In the genomic region with DNA sequence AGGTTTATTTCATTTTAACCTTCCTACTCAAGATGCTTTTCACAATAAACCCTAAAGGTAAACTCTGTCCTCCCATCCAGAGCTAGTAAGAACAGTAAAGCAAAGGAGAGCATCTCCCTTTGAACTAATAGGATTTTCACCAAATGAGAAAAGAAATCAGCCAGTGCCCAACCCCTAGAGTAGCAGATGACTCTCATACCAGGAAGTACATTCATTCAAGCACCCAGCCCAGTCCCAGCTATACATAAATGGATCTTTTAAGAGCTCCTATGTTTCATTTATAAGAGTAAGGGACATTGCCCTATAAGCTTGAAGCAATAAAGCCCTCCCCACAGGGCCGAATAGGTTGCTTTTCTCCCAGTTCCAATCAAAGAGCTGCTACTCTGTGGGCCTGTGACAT, we compare ENCODE assay signal across 21 cellular contexts. TPM values are rescaled to one million over a fixed set of nuclear protein-coding genes. Genes with fewer than 3 reads are reported as not detected.
A peak's percentile ranks its signal among the peaks of the same experiment; 100 is the strongest.
DNase-seq lines count a peak whose midpoint lies in the region; ATAC-seq and TF ChIP-seq lines count a peak whose summit lies in the region.
"Had no signal": no experiment of that assay in that cellular context is flagged by ENCODE, and none has a peak within 500 bp of the region (broad histone marks: within the 10 kb centered on the region; RNA-seq: fewer than 3 reads in every experiment).

No MANE protein-coding gene starts in this region.

- H2AFZ ChIP-seq in GM23338: no peak overlapping the region

- H3K9me2 ChIP-seq in GM23338 (ENCODE audit: insufficient read depth): no peaks in the 10 kb centered on the region

- H3K4me3 ChIP-seq in GM23338 (no peak overlapping the region), mucosa of descending colon (no peak overlapping the region), esophagus squamous epithelium (no peak overlapping the region)
- H3K4me3 ChIP-seq: BLaER1, heart right ventricle, testis had no signal

- peaks cover 100% of the 10 kb centered on the region for H3K79me2 ChIP-seq in GM23338 (replicated peaks; ENCODE audit: insufficient read depth)

- intact Hi-C loops in mucosa of descending colon (cut with DNase I, micrococcal nuclease) (no loop called here), posterior vena cava (cut with DNase I) (no loop called here), esophagus squamous epithelium (cut with DNase I) (no loop called here)

- H3F3A ChIP-seq in GM23338 (replicated peaks; ENCODE audit: low read depth): 0 out of 2 replicates have a peak, but pooled peaks cover 6% of the 10 kb centered on the region

- peaks cover 4 to 24% of the 10 kb centered on the region in 2 donors for H3K36me3 Mint-ChIP-seq in activated T-cell treated with anti-CD3 and anti-CD28 coated beads, Interleukin-2, amount 50 U/mL, for 72 hours (ENCODE audit: insufficient read depth in 2 of 2)
- peaks cover 14% of the 10 kb centered on the region; the same call in 2 of the 3 replicates for H3K36me3 Mint-ChIP-seq in GM23338 (ENCODE audit: low read depth)
- H3K36me3 Mint-ChIP-seq in activated naive CD8-positive, alpha-beta T cell treated with anti-CD3 and anti-CD28 coated beads, Interleukin-2, amount 50 U/mL, for 24 hours (ENCODE audit: low read depth): peaks cover 33% of the 10 kb centered on the region

- peak overlapping the region; percentile 39 for H3K27ac Mint-ChIP-seq in activated T-cell treated with anti-CD3 and anti-CD28 coated beads, Interleukin-2, amount 50 U/mL, for 72 hours
- H3K27ac Mint-ChIP-seq in GM23338: no peak overlapping the region
- H3K27ac Mint-ChIP-seq in activated naive CD8-positive, alpha-beta T cell treated with anti-CD3 and anti-CD28 coated beads, Interleukin-2, amount 50 U/mL, for 24 hours: peak overlapping the region; percentile 13
- H3K27ac Mint-ChIP-seq: activated CD4-positive, alpha-beta T cell treated with anti-CD3 and anti-CD28 coated beads, Interleukin-2, amount 10 ng/mL, durations not matched to agents 7 days and 5 days; stimulated activated memory B cell treated with anti-CD40 and anti-IgM and Interleukin-4, amounts not matched to agents 10 μg/mL and 1 μg/mL and 100 μg/mL, for 72 hours had no signal

- no peaks in the 10 kb centered on the region for H3K27me3 Mint-ChIP-seq in activated T-cell treated with anti-CD3 and anti-CD28 coated beads, Interleukin-2, amount 50 U/mL, for 72 hours (ENCODE audit: low read depth)
- peaks cover 2% of the 10 kb centered on the region for H3K27me3 Mint-ChIP-seq in GM23338 (ENCODE audit: insufficient read depth, low read depth, poor library complexity)
- H3K27me3 Mint-ChIP-seq in activated naive CD8-positive, alpha-beta T cell treated with anti-CD3 and anti-CD28 coated beads, Interleukin-2, amount 50 U/mL, for 24 hours: no peaks in the 10 kb centered on the region
- H3K27me3 Mint-ChIP-seq: activated CD4-positive, alpha-beta T cell treated with anti-CD3 and anti-CD28 coated beads, Interleukin-2, amount 10 ng/mL, durations not matched to agents 7 days and 5 days; memory B cell; stimulated activated memory B cell treated with anti-CD40 and anti-IgM and Interleukin-4, amounts not matched to agents 10 μg/mL and 1 μg/mL and 100 μg/mL, for 72 hours had no signal

- ATAC-seq in activated T-cell treated with anti-CD3 and anti-CD28 coated beads, Interleukin-2, amount 50 U/mL, for 72 hours (replicated peaks in 1 of 2): peak in 1 of 2 donors; percentile 50
- ATAC-seq in GM23338 (no peak), mucosa of descending colon (peak; percentile 82), HG02763 (IDR thresholded peaks at IDR 0.05; ENCODE audit: unreplicated experiment) (no peak)
- no peak for ATAC-seq in activated naive CD8-positive, alpha-beta T cell treated with anti-CD3 and anti-CD28 coated beads, Interleukin-2, amount 50 U/mL, for 24 hours
- ATAC-seq: heart right ventricle; stimulated activated memory B cell treated with anti-CD40 and anti-IgM and Interleukin-4, amounts not matched to agents 10 μg/mL and 1 μg/mL and 100 μg/mL, for 72 hours had no signal

- H3K27ac ChIP-seq in GM23338 (ENCODE audit: low read depth): peak overlapping the region; percentile 72; the same call in 1 of the 2 replicates
- H3K27ac ChIP-seq in esophagus squamous epithelium: peak overlapping the region in 1 of 4 donors; percentile 8
- H3K27ac ChIP-seq: BLaER1, heart right ventricle, RWPE1, testis had no signal

- no peaks in the 10 kb centered on the region for H3K27me3 ChIP-seq in GM23338 (ENCODE audit: insufficient read depth)
- no peaks in the 10 kb centered on the region for H3K27me3 ChIP-seq in esophagus squamous epithelium
- H3K27me3 ChIP-seq: BLaER1, heart right ventricle, testis had no signal

- H3K36me3 ChIP-seq in GM23338 (ENCODE audit: insufficient read depth) (peaks cover 5% of the 10 kb centered on the region), mucosa of descending colon (ENCODE audit: low read depth) (no peaks in the 10 kb centered on the region), esophagus squamous epithelium (peaks cover 0 to 89% (median 18%) of the 10 kb centered on the region in 3 donors)

- no peak for TF ChIP-seq POLR2A in esophagus squamous epithelium (IDR thresholded peaks at IDR 0.05)

- TF ChIP-seq CTCF in GM23338 (conservative IDR thresholded peaks at IDR 0.05; ENCODE audit: low read depth in 2 of 2) (no peak), mucosa of descending colon (IDR thresholded peaks at IDR 0.05) (no peak), esophagus squamous epithelium (IDR thresholded peaks at IDR 0.05) (no peak)

- H3K4me3 Mint-ChIP-seq in activated T-cell treated with anti-CD3 and anti-CD28 coated beads, Interleukin-2, amount 50 U/mL, for 72 hours: no peak overlapping the region
- no peak overlapping the region for H3K4me3 Mint-ChIP-seq in GM23338
- H3K4me3 Mint-ChIP-seq in activated naive CD8-positive, alpha-beta T cell treated with anti-CD3 and anti-CD28 coated beads, Interleukin-2, amount 50 U/mL, for 24 hours: no peak overlapping the region
- H3K4me3 Mint-ChIP-seq: activated CD4-positive, alpha-beta T cell treated with anti-CD3 and anti-CD28 coated beads, Interleukin-2, amount 10 ng/mL, durations not matched to agents 7 days and 5 days; H9; memory B cell; stimulated activated memory B cell treated with anti-CD40 and anti-IgM and Interleukin-4, amounts not matched to agents 10 μg/mL and 1 μg/mL and 100 μg/mL, for 72 hours had no signal

- no peak overlapping the region for H3K4me2 ChIP-seq in GM23338
- H3K4me2 ChIP-seq: BLaER1 had no signal

- no peak for DNase-seq in activated T-cell treated with anti-CD3 and anti-CD28 coated beads, Interleukin-2, amount 50 U/mL, for 72 hours
- DNase-seq in activated T-cell treated with anti-CD3 and anti-CD28 coated beads, Interleukin-2, amount 50 U/mL, for 1 hour: no peak
- DNase-seq in GM23338 (ENCODE audit: low spot score) (no peak), mucosa of descending colon (no peak), posterior vena cava (ENCODE audit: low spot score) (no peak), esophagus squamous epithelium (lab: John Stamatoyannopoulos, UW) (no peak)
- DNase-seq in activated naive CD8-positive, alpha-beta T cell treated with anti-CD3 and anti-CD28 coated beads, Interleukin-2, amount 50 U/mL, for 24 hours: no peak
- DNase-seq: ACHN; activated CD4-positive, alpha-beta T cell treated with anti-CD3 and anti-CD28 coated beads, Interleukin-2, amount 10 ng/mL, durations not matched to agents 7 days and 5 days; activated CD8-positive, alpha-beta memory T cell treated with anti-CD3 and anti-CD28 coated beads, Interleukin-2, amount 50 U/mL, for 4 hours; H9; heart right ventricle; NCI-H1694 treated with DMSO at 0.1 percent for 48 hours; retina; small intestine; testis had no signal

- WGBS in esophagus squamous epithelium, 2 donors: 63 to 83% methylated on average over 1 of the region's 1 CpG

- peaks cover under 1% of the 10 kb centered on the region; the same call in 1 of the 2 replicates for H3K4me1 ChIP-seq in GM23338 (ENCODE audit: insufficient read depth)
- H3K4me1 ChIP-seq in mucosa of descending colon (ENCODE audit: low read depth): no peaks in the 10 kb centered on the region
- H3K4me1 ChIP-seq in esophagus squamous epithelium: peaks cover 0 to 72% (median 21%) of the 10 kb centered on the region in 3 donors

- peaks cover 57% of the 10 kb centered on the region for H3K4me1 Mint-ChIP-seq in activated T-cell treated with anti-CD3 and anti-CD28 coated beads, Interleukin-2, amount 50 U/mL, for 72 hours (ENCODE audit: low read depth)
- H3K4me1 Mint-ChIP-seq in GM23338: peaks cover 4% of the 10 kb centered on the region
- H3K4me1 Mint-ChIP-seq in activated naive CD8-positive, alpha-beta T cell treated with anti-CD3 and anti-CD28 coated beads, Interleukin-2, amount 50 U/mL, for 24 hours: peaks cover 58% of the 10 kb centered on the region

- no peaks in the 10 kb centered on the region for H3K9me3 Mint-ChIP-seq in activated T-cell treated with anti-CD3 and anti-CD28 coated beads, Interleukin-2, amount 50 U/mL, for 72 hours
- no peaks in the 10 kb centered on the region for H3K9me3 Mint-ChIP-seq in GM23338
- H3K9me3 Mint-ChIP-seq in activated naive CD8-positive, alpha-beta T cell treated with anti-CD3 and anti-CD28 coated beads, Interleukin-2, amount 50 U/mL, for 24 hours: no peaks in the 10 kb centered on the region
- H3K9me3 Mint-ChIP-seq: activated CD4-positive, alpha-beta T cell treated with anti-CD3 and anti-CD28 coated beads, Interleukin-2, amount 10 ng/mL, durations not matched to agents 7 days and 5 days; H9; memory B cell; stimulated activated memory B cell treated with anti-CD40 and anti-IgM and Interleukin-4, amounts not matched to agents 10 μg/mL and 1 μg/mL and 100 μg/mL, for 72 hours had no signal

- H3K9me3 ChIP-seq in mucosa of descending colon: no peaks in the 10 kb centered on the region
- H3K9me3 ChIP-seq in esophagus squamous epithelium: no peaks in the 10 kb centered on the region
- H3K9me3 ChIP-seq: BLaER1, heart right ventricle, testis had no signal

- peaks cover 76% of the 10 kb centered on the region for H4K20me1 ChIP-seq in GM23338 (replicated peaks; ENCODE audit: insufficient read depth)

RNA-seq across cellular contexts. Expression of a gene that starts 7.6 kb away (rescaled TPM):
- total RNA-seq in activated T-cell treated with anti-CD3 and anti-CD28 coated beads, Interleukin-2, amount 50 U/mL, for 72 hours: 100 to 1,000 TPM; 128 to 154 TPM
- 89.6 and 109 TPM in 2 replicates for total RNA-seq in GM23338 (2014; rRNA removed; shearing (Covaris generic))
- polyA plus RNA-seq in GM23338 (2016; fragmentation: Nextera tagmentation; extraction: Ambion mirVana): 111 and 130 TPM in 2 replicates
- total RNA-seq in mucosa of descending colon: 100 to 1,000 TPM; 109 to 144 (median 110) TPM
- total RNA-seq in posterior vena cava: 10 to 100 TPM; 48.7 to 66.3 TPM
- 10 to 100 TPM; 36.7 to 65.3 (median 59.8) TPM for total RNA-seq in esophagus squamous epithelium

RNA-seq across cellular contexts. Expression of a gene that starts 23.2 kb away (rescaled TPM):
- 100 to 1,000 TPM; 661 to 679 TPM for total RNA-seq in activated T-cell treated with anti-CD3 and anti-CD28 coated beads, Interleukin-2, amount 50 U/mL, for 72 hours
- 706 and 763 TPM in 2 replicates for total RNA-seq in GM23338 (2014; rRNA removed; shearing (Covaris generic))
- polyA plus RNA-seq in GM23338 (2016; fragmentation: Nextera tagmentation; extraction: Ambion mirVana): 956 and 1,001 TPM in 2 replicates
- total RNA-seq in mucosa of descending colon (1,000 to 10,000 TPM in 2 of 3 donors, 100 to 1,000 TPM in 1; 874 to 1,329 (median 1,265) TPM), posterior vena cava (100 to 1,000 TPM; 363 to 368 TPM), esophagus squamous epithelium (100 to 1,000 TPM; 337 to 726 (median 526) TPM)
